Comparison of ENCODE assay signal across 24 cellular contexts in genomic region chr4:31023109-31023508, GRCh38.
"Had no signal": no experiment of that assay in that cellular context is flagged by ENCODE, and none has a peak within 500 bp of the region (broad histone marks: within the 10 kb centered on the region; RNA-seq: fewer than 3 reads in every experiment).

No MANE protein-coding gene starts in this region.

- DNase-seq: activated CD4-positive, alpha-beta T cell treated with anti-CD3 and anti-CD28 coated beads for 48 hours; activated CD4-positive, alpha-beta T cell treated with anti-CD3 and anti-CD28 coated beads, Interleukin-2, amount 50 U/mL, for 4 hours; activated CD4-positive, CD25-positive, alpha-beta regulatory T cell treated with anti-CD3 and anti-CD28 coated beads, Interleukin-2, amount 50 U/mL, for 72 hours; activated CD8-positive, alpha-beta memory T cell treated with anti-CD3 and anti-CD28 coated beads, Interleukin-2, amount 50 U/mL, for 48 hours; activated CD8-positive, alpha-beta T cell treated with anti-CD3 and anti-CD28 coated beads, Interleukin-2, amount 10 ng/mL, durations not matched to agents 7 days and 5 days; activated naive CD4-positive, alpha-beta T cell treated with anti-CD3 and anti-CD28 coated beads, Interleukin-2, amount 50 U/mL, for 16 hours; activated naive CD8-positive, alpha-beta T cell treated with anti-CD3 and anti-CD28 coated beads, Interleukin-2, amount 10 ng/mL, durations not matched to agents 7 days and 5 days; activated T-cell treated with anti-CD3 and anti-CD28 coated beads, Interleukin-2, amount 50 U/mL, for 1 hour; adrenal gland; aorta; body of pancreas; KG1; NCI-H1092 treated with DMSO at 0.1 percent for 48 hours; NCI-H1417 treated with DMSO at 0.1 percent for 48 hours; NCI-H1694; NCI-H2029; NCI-H2107; NCI-H2171 treated with DMSO at 0.1 percent for 48 hours; NCI-H510A treated with DMSO at 0.1 percent for 48 hours; NCI-H69; NK-92 treated with Interleukin-12 subunit alpha and Interleukin-12 subunit beta, amount 100 ng/mL, for 24 hours; Peyer's patch; SHP77 treated with DMSO at 0.1 percent for 48 hours had no signal

- ATAC-seq: activated CD8-positive, alpha-beta T cell treated with anti-CD3 and anti-CD28 coated beads, Interleukin-2, amount 10 ng/mL, durations not matched to agents 7 days and 5 days; body of pancreas had no signal

- H3K36me3 ChIP-seq: adrenal gland, Peyer's patch had no signal

- H3K4me1 ChIP-seq: adrenal gland, body of pancreas, Peyer's patch had no signal

- H3K4me3 ChIP-seq: adrenal gland, body of pancreas had no signal

- H3K27ac ChIP-seq: adrenal gland, body of pancreas, Peyer's patch, RWPE1 had no signal

- H3K27me3 ChIP-seq: adrenal gland, body of pancreas, Peyer's patch had no signal

- H3K9me3 ChIP-seq: adrenal gland, body of pancreas, Peyer's patch had no signal
